In genomic region chr2:237201461-237202287, GRCh38 we compare ENCODE assay signal across 1 cellular context.
TF ChIP-seq lines count a peak whose summit lies in the region.

No MANE protein-coding gene starts in this region.

TF ChIP-seq in HepG2, 621 proteins besides CTCF, POLR2A, EP300 and RAD21 (continued from another document):
- TF ChIP-seq ARID5B (CRISPR knock-in tag; IDR thresholded peaks at IDR 0.05) (0 out of 2 replicates have a peak, but pooled peaks have one; percentile 14), ZNF652 (CRISPR knock-in tag; IDR thresholded peaks at IDR 0.05; ENCODE audit: borderline replicate concordance, low read depth) (0 out of 2 replicates have a peak, but pooled peaks have one; percentile 53), ADNP (CRISPR knock-in tag; IDR thresholded peaks at IDR 0.05) (no peak), YY1 (IDR thresholded peaks at IDR 0.05; ENCODE audit: insufficient read depth, insufficient replicate concordance, low read depth, low read length) (no peak), SOX13 (IDR thresholded peaks at IDR 0.05) (0 out of 2 replicates have a peak, but pooled peaks have one; percentile 44), SOX13 (CRISPR knock-in tag; conservative IDR thresholded peaks at IDR 0.05 in 1 of 2, IDR thresholded peaks at IDR 0.05 in 1 of 2) (0 out of 4 replicates have a peak, but pooled peaks of 1 of the 2 experiments have one; percentile 17), ATF3 (CRISPR knock-in tag; IDR thresholded peaks at IDR 0.05) (peak; percentile 55; the same call in 1 of the 2 replicates), JUND (CRISPR knock-in tag; IDR thresholded peaks at IDR 0.05) (peak; percentile 50; the same call in 1 of the 2 replicates), FOSL2 (CRISPR knock-in tag; IDR thresholded peaks at IDR 0.05) (peak; percentile 96)
